Comparison of ENCODE assay signal across 1 cellular context in genomic region chr14:102774391-102775153, GRCh38.
TF ChIP-seq lines count a peak whose summit lies in the region.

No MANE protein-coding gene starts in this region.

TF ChIP-seq in H1, 55 proteins besides CTCF, POLR2A, EP300 and RAD21 (continued from another document):
- TF ChIP-seq BCL11A (IDR thresholded peaks at IDR 0.05; ENCODE audit: low read depth in 2 of 2, low read length in 2 of 2) (no peak), SP1 (IDR thresholded peaks at IDR 0.05; ENCODE audit: low read depth, low read length) (no peak), SIX5 (IDR thresholded peaks at IDR 0.05; ENCODE audit: low read depth, low read length) (no peak), EZH2 (IDR thresholded peaks at IDR 0.05; ENCODE audit: low read depth, low read length, severe bottlenecking) (no peak), CREB1 (IDR thresholded peaks at IDR 0.05) (no peak), NANOG (IDR thresholded peaks at IDR 0.05; ENCODE audit: insufficient read depth, low read depth, low read length, poor library complexity, severe bottlenecking) (no peak), POU5F1 (IDR thresholded peaks at IDR 0.05; ENCODE audit: low read depth, low read length) (no peak), TAF1 (IDR thresholded peaks at IDR 0.05; ENCODE audit: low read depth, low read length) (0 out of 2 replicates have a peak, but pooled peaks have one; percentile 27), CHD1 (IDR thresholded peaks at IDR 0.05; ENCODE audit: low read depth, low read length) (no peak), E2F6 (IDR thresholded peaks at IDR 0.05) (peak; percentile 33; the same call in 1 of the 2 replicates)
